ENCODE assay signal across 33 cellular contexts in genomic region chr12:82025462-82025861, GRCh38.
"Had no signal": no experiment of that assay in that cellular context is flagged by ENCODE, and none has a peak within 500 bp of the region (broad histone marks: within the 10 kb centered on the region; RNA-seq: fewer than 3 reads in every experiment).

No MANE protein-coding gene starts in this region.

- DNase-seq: activated effector memory CD4-positive, alpha-beta T cell treated with anti-CD3 and anti-CD28 coated beads, Interleukin-2, amount 50 U/mL, for 16 hours; activated effector memory CD4-positive, alpha-beta T cell treated with Interleukin-2 at 50 U/mL for 16 hours; activated gamma-delta T cell; activated gamma-delta T cell treated with Interleukin-2 at 50 U/mL for 16 hours; activated naive CD4-positive, alpha-beta T cell; activated naive CD4-positive, alpha-beta T cell treated with anti-CD3 and anti-CD28 coated beads for 36 hours; activated naive CD4-positive, alpha-beta T cell treated with anti-CD3 and anti-CD28 coated beads, Interleukin-2, amount 10 ng/mL, durations not matched to agents 7 days and 5 days; activated naive CD4-positive, alpha-beta T cell treated with anti-CD3 and anti-CD28 coated beads, Interleukin-2, amount 50 U/mL, for 16 hours; activated naive CD4-positive, alpha-beta T cell treated with Interleukin-2 at 50 U/mL for 16 hours; activated naive CD8-positive, alpha-beta T cell treated with anti-CD3 and anti-CD28 coated beads for 36 hours; activated naive CD8-positive, alpha-beta T cell treated with anti-CD3 and anti-CD28 coated beads, Interleukin-2, amount 10 ng/mL, durations not matched to agents 7 days and 5 days; activated naive CD8-positive, alpha-beta T cell treated with anti-CD3 and anti-CD28 coated beads, Interleukin-2, amount 50 U/mL, for 24 hours; activated T-cell treated with anti-CD3 and anti-CD28 coated beads, Interleukin-2, amount 50 U/mL, for 24 hours; activated T-cell treated with anti-CD3 and anti-CD28 coated beads, Interleukin-2, amount 50 U/mL, for 4 hours; activated T-cell treated with anti-CD3 and anti-CD28 coated beads, Interleukin-2, amount 50 U/mL, for 48 hours; activated T-cell treated with anti-CD3 and anti-CD28 coated beads, Interleukin-2, amount 50 U/mL, for 72 hours; adrenal gland; amniotic stem cell; amygdala; anterior cingulate cortex; aorta; body of pancreas; brain microvascular endothelial cell; caudate nucleus; central memory CD4-positive, alpha-beta T cell; cerebellar nuclear complex had no signal

- H3K27me3 ChIP-seq: adrenal gland, ascending aorta, body of pancreas, brain microvascular endothelial cell, breast epithelium, cardiac muscle cell had no signal

- H3K4me3 ChIP-seq: adrenal gland, ascending aorta, body of pancreas, breast epithelium, cardiac muscle cell had no signal

- ATAC-seq: activated naive CD4-positive, alpha-beta T cell treated with anti-CD3 and anti-CD28 coated beads, Interleukin-2, amount 50 U/mL, for 72 hours; activated naive CD8-positive, alpha-beta T cell treated with anti-CD3 and anti-CD28 coated beads, Interleukin-2, amount 50 U/mL, for 24 hours; activated T-cell treated with anti-CD3 and anti-CD28 coated beads, Interleukin-2, amount 50 U/mL, for 4 hours; activated T-cell treated with anti-CD3 and anti-CD28 coated beads, Interleukin-2, amount 50 U/mL, for 72 hours; activated T-helper 17 cell treated with anti-CD3 and anti-CD28 coated beads, Interleukin-2, amount 50 U/mL, for 72 hours; body of pancreas had no signal

- H3K27ac ChIP-seq: adrenal gland, ascending aorta, body of pancreas, brain microvascular endothelial cell, breast epithelium, cardiac muscle cell had no signal

- H3K36me3 ChIP-seq: adrenal gland, ascending aorta, brain microvascular endothelial cell, breast epithelium, cardiac muscle cell had no signal

- FAIRE-seq: astrocyte, bronchial epithelial cell had no signal

- H3K4me1 ChIP-seq: adrenal gland, ascending aorta, body of pancreas, breast epithelium had no signal

- H3K9me3 ChIP-seq: adrenal gland, ascending aorta, body of pancreas, breast epithelium had no signal
